ENCODE assay signal across 22 cellular contexts in genomic region chr16:17083628-17084027, GRCh38.
DNase-seq lines count a peak whose midpoint lies in the region; ATAC-seq and TF ChIP-seq lines count a peak whose summit lies in the region.
"Had no signal": no experiment of that assay in that cellular context is flagged by ENCODE, and none has a peak within 500 bp of the region (broad histone marks: within the 10 kb centered on the region; RNA-seq: fewer than 3 reads in every experiment).

No MANE protein-coding gene starts in this region.

- TF ChIP-seq CTCF in osteoblast (IDR thresholded peaks at IDR 0.05; ENCODE audit: extremely low read depth, low read depth, low read length) (no peak), sigmoid colon (IDR thresholded peaks at IDR 0.05) (no peak)

- 38 to 57% methylated on average over 1 of the region's 1 CpG for WGBS in sigmoid colon, 2 donors

- H3K4me3 ChIP-seq in iPS-20b (ENCODE audit: low read length) (peak overlapping the region; percentile 48; the same call in 1 of the 2 replicates), osteoblast (ENCODE audit: insufficient read depth, low read length) (no peak overlapping the region), sigmoid colon (no peak overlapping the region)
- H3K4me3 ChIP-seq: esophagus squamous epithelium, right atrium auricular region had no signal

- TF ChIP-seq EP300 in sigmoid colon (IDR thresholded peaks at IDR 0.05), result no peak

- peaks cover 4% of the 10 kb centered on the region for H3K27me3 Mint-ChIP-seq in activated T-helper 1 cell treated with anti-CD3 and anti-CD28 coated beads, Interleukin-12 subunit alpha, Interleukin-12 subunit beta, Interleukin-2, Interleukin-4 antibody, amounts not matched to agents 30 ng/mL and 10 ng/mL and 1 ng/mL, durations not matched to agents 14 hours and 24 hours and 36 hours (ENCODE audit: insufficient read depth)
- H3K27me3 Mint-ChIP-seq: activated CD8-positive, alpha-beta memory T cell treated with anti-CD3 and anti-CD28 coated beads, Interleukin-2, amount 10 ng/mL, durations not matched to agents 7 days and 5 days; activated naive CD8-positive, alpha-beta T cell; B cell; effector memory CD8-positive, alpha-beta T cell had no signal

- peak overlapping the region; percentile 96 for H3K27ac ChIP-seq in iPS-20b (ENCODE audit: low read length)
- H3K27ac ChIP-seq in osteoblast (ENCODE audit: low read depth, low read length), result no peak overlapping the region
- H3K27ac ChIP-seq in sigmoid colon, result no peak overlapping the region
- H3K27ac ChIP-seq: esophagus squamous epithelium, right atrium auricular region had no signal

- no peaks in the 10 kb centered on the region for H3K79me2 ChIP-seq in osteoblast (ENCODE audit: insufficient read depth, low read length)

- peak overlapping the region; percentile 79; the same call in 1 of the 2 replicates for H3K9ac ChIP-seq in iPS-20b (ENCODE audit: low read depth, low read length)

- peaks cover 46% of the 10 kb centered on the region for H3K4me1 ChIP-seq in iPS-20b (ENCODE audit: insufficient read depth, low read length)
- no peaks in the 10 kb centered on the region for H3K4me1 ChIP-seq in osteoblast (ENCODE audit: insufficient read depth, low read length)
- H3K4me1 ChIP-seq in sigmoid colon, result no peaks in the 10 kb centered on the region
- H3K4me1 ChIP-seq: esophagus squamous epithelium, right atrium auricular region had no signal

- no peaks in the 10 kb centered on the region for H3K9me3 Mint-ChIP-seq in activated T-helper 1 cell treated with anti-CD3 and anti-CD28 coated beads, Interleukin-12 subunit alpha, Interleukin-12 subunit beta, Interleukin-2, Interleukin-4 antibody, amounts not matched to agents 30 ng/mL and 10 ng/mL and 1 ng/mL, durations not matched to agents 14 hours and 24 hours and 36 hours
- H3K9me3 Mint-ChIP-seq: effector memory CD8-positive, alpha-beta T cell had no signal

- H4K20me1 ChIP-seq in osteoblast (ENCODE audit: insufficient read depth, low read length), result no peaks in the 10 kb centered on the region

- H3K4me2 ChIP-seq in osteoblast (ENCODE audit: insufficient read depth, low read length), result no peak overlapping the region

- H2AFZ ChIP-seq in osteoblast (ENCODE audit: low read length), result no peak overlapping the region

- no peaks in the 10 kb centered on the region for H3K36me3 Mint-ChIP-seq in activated T-helper 1 cell treated with anti-CD3 and anti-CD28 coated beads, Interleukin-12 subunit alpha, Interleukin-12 subunit beta, Interleukin-2, Interleukin-4 antibody, amounts not matched to agents 30 ng/mL and 10 ng/mL and 1 ng/mL, durations not matched to agents 14 hours and 24 hours and 36 hours (ENCODE audit: low read depth)
- H3K36me3 Mint-ChIP-seq: activated CD8-positive, alpha-beta memory T cell treated with anti-CD3 and anti-CD28 coated beads, Interleukin-2, amount 10 ng/mL, durations not matched to agents 7 days and 5 days; activated naive CD8-positive, alpha-beta T cell had no signal

- no peaks in the 10 kb centered on the region for H3K4me1 Mint-ChIP-seq in activated T-helper 1 cell treated with anti-CD3 and anti-CD28 coated beads, Interleukin-12 subunit alpha, Interleukin-12 subunit beta, Interleukin-2, Interleukin-4 antibody, amounts not matched to agents 30 ng/mL and 10 ng/mL and 1 ng/mL, durations not matched to agents 14 hours and 24 hours and 36 hours (ENCODE audit: low read depth)
- H3K4me1 Mint-ChIP-seq: activated CD8-positive, alpha-beta memory T cell treated with anti-CD3 and anti-CD28 coated beads, Interleukin-2, amount 10 ng/mL, durations not matched to agents 7 days and 5 days; B cell had no signal

- DNase-seq in NCI-H748 (lab: John Stamatoyannopoulos, UW; ENCODE audit: unreplicated experiment) (peak; percentile 64), NCI-H748 treated with DMSO at 0.1 percent for 48 hours (lab: John Stamatoyannopoulos, UW) (no peak), NCI-H510A treated with DMSO at 0.1 percent for 48 hours (lab: John Stamatoyannopoulos, UW) (peak; percentile 76), osteoblast (ENCODE audit: insufficient read length, low spot score, missing footprints) (no peak), sigmoid colon (no peak)
- no peak for DNase-seq in activated T-helper 1 cell treated with anti-CD3 and anti-CD28 coated beads, Interleukin-12 subunit alpha, Interleukin-12 subunit beta, Interleukin-2, Interleukin-4 antibody, amounts not matched to agents 30 ng/mL and 10 ng/mL and 1 ng/mL, durations not matched to agents 14 hours and 24 hours and 36 hours (ENCODE audit: low spot score)
- DNase-seq: activated CD4-positive, alpha-beta T cell treated with anti-CD3 and anti-CD28 coated beads for 48 hours; activated CD8-positive, alpha-beta memory T cell treated with anti-CD3 and anti-CD28 coated beads, Interleukin-2, amount 10 ng/mL, durations not matched to agents 7 days and 5 days; COR-L47; effector memory CD8-positive, alpha-beta T cell; EL; esophagus squamous epithelium; MM.1S; NCI-H526; occipital lobe; PC-3; SHP77 had no signal

- ATAC-seq in GM18498 (IDR thresholded peaks at IDR 0.05; ENCODE audit: unreplicated experiment), result no peak
- ATAC-seq: activated CD8-positive, alpha-beta memory T cell treated with anti-CD3 and anti-CD28 coated beads, Interleukin-2, amount 10 ng/mL, durations not matched to agents 7 days and 5 days; effector memory CD8-positive, alpha-beta T cell; PC-3 had no signal

- intact Hi-C loops in sigmoid colon (cut with DNase I), result no loop called here
- intact Hi-C loops in activated T-helper 1 cell treated with anti-CD3 and anti-CD28 coated beads, Interleukin-12 subunit alpha, Interleukin-12 subunit beta, Interleukin-2, Interleukin-4 antibody, amounts not matched to agents 30 ng/mL and 10 ng/mL and 1 ng/mL, durations not matched to agents 14 hours and 24 hours and 36 hours (cut with micrococcal nuclease), result no loop called here

- TF ChIP-seq POLR2A in sigmoid colon (IDR thresholded peaks at IDR 0.05), result no peak

- no peak overlapping the region for H3K27ac Mint-ChIP-seq in activated T-helper 1 cell treated with anti-CD3 and anti-CD28 coated beads, Interleukin-12 subunit alpha, Interleukin-12 subunit beta, Interleukin-2, Interleukin-4 antibody, amounts not matched to agents 30 ng/mL and 10 ng/mL and 1 ng/mL, durations not matched to agents 14 hours and 24 hours and 36 hours
- H3K27ac Mint-ChIP-seq: activated CD8-positive, alpha-beta memory T cell treated with anti-CD3 and anti-CD28 coated beads, Interleukin-2, amount 10 ng/mL, durations not matched to agents 7 days and 5 days; activated naive CD8-positive, alpha-beta T cell; B cell had no signal

- H3K36me3 ChIP-seq in iPS-20b (ENCODE audit: insufficient read depth, low read depth, low read length) (no peaks in the 10 kb centered on the region), osteoblast (ENCODE audit: insufficient read depth, low read length) (no peaks in the 10 kb centered on the region), sigmoid colon (no peaks in the 10 kb centered on the region)
- H3K36me3 ChIP-seq: esophagus squamous epithelium, right atrium auricular region had no signal

- no peaks in the 10 kb centered on the region for H3K27me3 ChIP-seq in iPS-20b (ENCODE audit: insufficient read depth, low read length)
- H3K27me3 ChIP-seq in osteoblast (ENCODE audit: insufficient read depth, low read length), result no peaks in the 10 kb centered on the region
- no peaks in the 10 kb centered on the region for H3K27me3 ChIP-seq in sigmoid colon
- H3K27me3 ChIP-seq: esophagus squamous epithelium, right atrium auricular region had no signal

- H3K4me3 Mint-ChIP-seq in activated T-helper 1 cell treated with anti-CD3 and anti-CD28 coated beads, Interleukin-12 subunit alpha, Interleukin-12 subunit beta, Interleukin-2, Interleukin-4 antibody, amounts not matched to agents 30 ng/mL and 10 ng/mL and 1 ng/mL, durations not matched to agents 14 hours and 24 hours and 36 hours, result no peak overlapping the region
- H3K4me3 Mint-ChIP-seq: activated CD8-positive, alpha-beta memory T cell treated with anti-CD3 and anti-CD28 coated beads, Interleukin-2, amount 10 ng/mL, durations not matched to agents 7 days and 5 days; activated naive CD8-positive, alpha-beta T cell; B cell; effector memory CD8-positive, alpha-beta T cell had no signal

- H3K9me3 ChIP-seq in iPS-20b (ENCODE audit: insufficient read depth, low read depth, low read length), result no peaks in the 10 kb centered on the region; the same call in 1 of the 2 replicates
- no peaks in the 10 kb centered on the region for H3K9me3 ChIP-seq in osteoblast (ENCODE audit: low read depth, low read length)
- no peaks in the 10 kb centered on the region for H3K9me3 ChIP-seq in sigmoid colon
- H3K9me3 ChIP-seq: esophagus squamous epithelium, right atrium auricular region had no signal

Comparison
In these comparisons a context has a peak if more than half of its experiments do, and no peak if none do; other contexts are left out.
1. DNase-seq: peak in NCI-H748 (single experiment) and NCI-H510A treated with DMSO at 0.1 percent for 48 hours (single experiment); none in NCI-H748 treated with DMSO at 0.1 percent for 48 hours (single experiment), osteoblast (single experiment), sigmoid colon (single experiment) and activated T-helper 1 cell treated with anti-CD3 and anti-CD28 coated beads, Interleukin-12 subunit alpha, Interleukin-12 subunit beta, Interleukin-2, Interleukin-4 antibody, amounts not matched to agents 30 ng/mL and 10 ng/mL and 1 ng/mL, durations not matched to agents 14 hours and 24 hours and 36 hours (single experiment).